Comparison of ENCODE assay signal across 12 cellular contexts in genomic region chrX:40582178-40582577, GRCh38. TPM values are rescaled to one million over a fixed set of nuclear protein-coding genes. Genes with fewer than 3 reads are reported as not detected.
DNase-seq lines count a peak whose midpoint lies in the region; TF ChIP-seq lines count a peak whose summit lies in the region.
"Not testable (repeated sequence)": the region's sequence is repeated elsewhere in the genome, so short reads cannot be mapped to it uniquely, and the experiment has no call there.
"Had no signal": no experiment of that assay in that cellular context is flagged by ENCODE, and none has a peak within 500 bp of the region (broad histone marks: within the 10 kb centered on the region; RNA-seq: fewer than 3 reads in every experiment).

No MANE protein-coding gene starts in this region.

- intact Hi-C loops in CD14-positive monocyte (cut with micrococcal nuclease) = loop anchor here (5.0 to 10.0 kb wide), 2 partner anchors 60 to 63 kb away; partner anchors contain the start of gene CXorf38 (in 1 of the 2)
- intact Hi-C loops in activated T-helper 1 cell treated with anti-CD3 and anti-CD28 coated beads, Interleukin-12 subunit alpha, Interleukin-12 subunit beta, Interleukin-2, Interleukin-4 antibody, amounts not matched to agents 30 ng/mL and 10 ng/mL and 1 ng/mL, durations not matched to agents 14 hours and 24 hours and 36 hours (cut with micrococcal nuclease) = loop anchor here (5.0 to 10.0 kb wide), 2 partner anchors 503 to 750 kb away; partner anchors contain the start of genes DDX3X and USP9X
- intact Hi-C loops in mammary epithelial cell (cut with micrococcal nuclease) = not testable (repeated sequence)

- H3K23ac ChIP-seq in H9 (ENCODE audit: insufficient read length, low read depth, low read length) = not testable (repeated sequence)

- not testable (repeated sequence) for H2BK20ac ChIP-seq in H9 (ENCODE audit: low read depth, low read length, poor library complexity, severe bottlenecking)

- not testable (repeated sequence) for H4K8ac ChIP-seq in H9 (replicated peaks; ENCODE audit: insufficient read length, low read depth, low read length)

- not testable (repeated sequence) for H3K18ac ChIP-seq in H9 (ENCODE audit: insufficient read length, low read depth, low read length)

- not testable (repeated sequence) for H2BK5ac ChIP-seq in H9 (ENCODE audit: insufficient read length, low read length)

- not testable (repeated sequence) for H2BK120ac ChIP-seq in H9 (ENCODE audit: low read depth, low read length, poor library complexity, severe bottlenecking)

- not testable (repeated sequence) for H3K27ac ChIP-seq in H9 (ENCODE audit: insufficient read length, low read depth, low read length); mammary epithelial cell (ENCODE audit: insufficient read depth, low read depth, low read length); iPS-18a (ENCODE audit: low read length); suprapubic skin

- not testable (repeated sequence) for H3T11ph ChIP-seq in H9 (ENCODE audit: low read length)

- dilution Hi-C loops in mammary epithelial cell (cut with HindIII; ENCODE audit: low sequenced_read_pairs) = not testable (repeated sequence)

- CTCF ChIA-PET in mammary epithelial cell (lab: Charles Lee; ENCODE audit: low non-redundant PET) = not testable (repeated sequence)

- TF ChIP-seq EP300 in suprapubic skin (IDR thresholded peaks at IDR 0.05) = not testable (repeated sequence)

- not testable (repeated sequence) for TF ChIP-seq POLR2A in suprapubic skin (IDR thresholded peaks at IDR 0.05)

- not testable (repeated sequence) for H2AFZ ChIP-seq in H9 (ENCODE audit: low read length); mammary epithelial cell (ENCODE audit: low read depth, low read length)

- H2BK12ac ChIP-seq in H9 (ENCODE audit: insufficient read length, low read depth, low read length) = not testable (repeated sequence)

- in situ Hi-C loops in mammary epithelial cell (cut with MboI; ENCODE audit: low sequenced_read_pairs in 2 of 2) = not testable (repeated sequence)

- WGBS in H9 (ENCODE audit: extremely low coverage, insufficient read length, low lambda C conversion rate) = no CpG with 5 or more reads among the region's 13 CpGs
- 89% methylated on average over 13 of the region's 13 CpGs for WGBS in mammary epithelial cell (ENCODE audit: low coverage, missing lambda C conversion rate)
- 93% methylated on average over 13 of the region's 13 CpGs for WGBS in suprapubic skin

- not testable (repeated sequence) for H3K79me2 ChIP-seq in H9 (ENCODE audit: insufficient read depth, low read length)
- peaks cover 46% of the 10 kb centered on the region for H3K79me2 ChIP-seq in mammary epithelial cell (ENCODE audit: insufficient read depth, low read length)

- H3K9me3 Mint-ChIP-seq in CD14-positive monocyte = peaks cover 0 to 20% (median 0%) of the 10 kb centered on the region in 7 donors
- peaks cover 60 to 63% of the 10 kb centered on the region in 2 experiments for H3K9me3 Mint-ChIP-seq in H9
- H3K9me3 Mint-ChIP-seq in T-helper 1 cell treated with Interleukin-12 subunit alpha and Interleukin-12 subunit beta and Interleukin-4 antibody, amounts not matched to agents 30 μg/mL and 1 μg/mL, for 36 hours; activated T-helper 1 cell treated with anti-CD3 and anti-CD28 coated beads, Interleukin-12 subunit alpha, Interleukin-12 subunit beta, Interleukin-2, Interleukin-4 antibody, amounts not matched to agents 30 ng/mL and 10 ng/mL and 1 ng/mL, durations not matched to agents 14 hours and 24 hours and 36 hours: not testable (repeated sequence)
- peaks cover 30% of the 10 kb centered on the region for H3K9me3 Mint-ChIP-seq in nephron progenitor cell

- H3K4ac ChIP-seq in H9 (ENCODE audit: low read depth, low read length) = not testable (repeated sequence)

- H3K36me3 Mint-ChIP-seq in CD14-positive monocyte; H9 (ENCODE audit: insufficient read depth in 1 of 3, low read depth in 3 of 3); T-helper 1 cell treated with Interleukin-12 subunit alpha and Interleukin-12 subunit beta and Interleukin-4 antibody, amounts not matched to agents 30 μg/mL and 1 μg/mL, for 36 hours (ENCODE audit: low read depth); activated T-helper 1 cell treated with anti-CD3 and anti-CD28 coated beads, Interleukin-12 subunit alpha, Interleukin-12 subunit beta, Interleukin-2, Interleukin-4 antibody, amounts not matched to agents 30 ng/mL and 10 ng/mL and 1 ng/mL, durations not matched to agents 14 hours and 24 hours and 36 hours (ENCODE audit: low read depth); nephron progenitor cell (ENCODE audit: low read depth): not testable (repeated sequence)

- H3K79me1 ChIP-seq in H9 (ENCODE audit: insufficient read depth, low read depth, low read length, poor library complexity, severe bottlenecking) = not testable (repeated sequence)

- peak overlapping the region; percentile 88 to 96 (median 93) for H3K27ac Mint-ChIP-seq in CD14-positive monocyte
- not testable (repeated sequence) for H3K27ac Mint-ChIP-seq in H9; T-helper 1 cell treated with Interleukin-12 subunit alpha and Interleukin-12 subunit beta and Interleukin-4 antibody, amounts not matched to agents 30 μg/mL and 1 μg/mL, for 36 hours; activated T-helper 1 cell treated with anti-CD3 and anti-CD28 coated beads, Interleukin-12 subunit alpha, Interleukin-12 subunit beta, Interleukin-2, Interleukin-4 antibody, amounts not matched to agents 30 ng/mL and 10 ng/mL and 1 ng/mL, durations not matched to agents 14 hours and 24 hours and 36 hours; nephron progenitor cell

- not testable (repeated sequence) for H4K5ac ChIP-seq in H9 (ENCODE audit: insufficient read length, low read depth, low read length)

- H3K4me2 ChIP-seq in H9 (ENCODE audit: insufficient read depth, insufficient read length, low read length) (peak overlapping the region; percentile 80), mammary epithelial cell (ENCODE audit: insufficient read depth, low read depth, low read length) (peak overlapping the region; percentile 64)

- H3K9ac ChIP-seq in H9 (ENCODE audit: extremely low read depth, insufficient read length, low read length); mammary epithelial cell (ENCODE audit: insufficient read depth, low read length); iPS-18a (ENCODE audit: low read length): not testable (repeated sequence)

- H2AK5ac ChIP-seq in H9 (ENCODE audit: insufficient read length, low read length) = not testable (repeated sequence)

- H3K4me3 Mint-ChIP-seq in CD14-positive monocyte (peak overlapping the region in 1 of 2 donors; percentile 73), H9 (peak overlapping the region; percentile 78 to 83; a peak in 4 of 5 replicates), nephron progenitor cell (peak overlapping the region; percentile 77)
- H3K4me3 Mint-ChIP-seq in T-helper 1 cell treated with Interleukin-12 subunit alpha and Interleukin-12 subunit beta and Interleukin-4 antibody, amounts not matched to agents 30 μg/mL and 1 μg/mL, for 36 hours = peak overlapping the region; percentile 25
- peak overlapping the region; percentile 81 for H3K4me3 Mint-ChIP-seq in activated T-helper 1 cell treated with anti-CD3 and anti-CD28 coated beads, Interleukin-12 subunit alpha, Interleukin-12 subunit beta, Interleukin-2, Interleukin-4 antibody, amounts not matched to agents 30 ng/mL and 10 ng/mL and 1 ng/mL, durations not matched to agents 14 hours and 24 hours and 36 hours

- H4K91ac ChIP-seq in H9 (ENCODE audit: insufficient read length, low read depth, low read length) = not testable (repeated sequence)

- H3K36me3 ChIP-seq in mammary epithelial cell (ENCODE audit: insufficient read depth, low read length); iPS-18a (ENCODE audit: control insufficient read depth, low read depth, low read length); suprapubic skin: not testable (repeated sequence)

- not testable (repeated sequence) for H3K23me2 ChIP-seq in H9 (ENCODE audit: insufficient read length, low read depth, low read length, poor library complexity, severe bottlenecking)

- not testable (repeated sequence) for H3K9me3 ChIP-seq in H9 (ENCODE audit: control insufficient read depth, low read depth, low read length); mammary epithelial cell (replicated peaks; ENCODE audit: insufficient read depth, low read length); iPS-18a (ENCODE audit: control insufficient read depth, low read depth, low read length); suprapubic skin

- peaks cover 0 to 53% (median 0%) of the 10 kb centered on the region in 3 donors for H3K27me3 Mint-ChIP-seq in CD14-positive monocyte (ENCODE audit: low read depth in 3 of 3)
- not testable (repeated sequence) for H3K27me3 Mint-ChIP-seq in H9 (ENCODE audit: low read depth); T-helper 1 cell treated with Interleukin-12 subunit alpha and Interleukin-12 subunit beta and Interleukin-4 antibody, amounts not matched to agents 30 μg/mL and 1 μg/mL, for 36 hours (ENCODE audit: low read depth); activated T-helper 1 cell treated with anti-CD3 and anti-CD28 coated beads, Interleukin-12 subunit alpha, Interleukin-12 subunit beta, Interleukin-2, Interleukin-4 antibody, amounts not matched to agents 30 ng/mL and 10 ng/mL and 1 ng/mL, durations not matched to agents 14 hours and 24 hours and 36 hours (ENCODE audit: insufficient read depth); nephron progenitor cell (ENCODE audit: low read depth, poor library complexity)

- peaks cover 49% of the 10 kb centered on the region for H3K4me1 Mint-ChIP-seq in CD14-positive monocyte
- H3K4me1 Mint-ChIP-seq in H9 = not testable (repeated sequence)
- peaks cover 12% of the 10 kb centered on the region for H3K4me1 Mint-ChIP-seq in T-helper 1 cell treated with Interleukin-12 subunit alpha and Interleukin-12 subunit beta and Interleukin-4 antibody, amounts not matched to agents 30 μg/mL and 1 μg/mL, for 36 hours (ENCODE audit: low read depth)
- H3K4me1 Mint-ChIP-seq in activated T-helper 1 cell treated with anti-CD3 and anti-CD28 coated beads, Interleukin-12 subunit alpha, Interleukin-12 subunit beta, Interleukin-2, Interleukin-4 antibody, amounts not matched to agents 30 ng/mL and 10 ng/mL and 1 ng/mL, durations not matched to agents 14 hours and 24 hours and 36 hours (ENCODE audit: low read depth) = peaks cover 25% of the 10 kb centered on the region
- H3K4me1 Mint-ChIP-seq in nephron progenitor cell = peaks cover 10% of the 10 kb centered on the region

- H3K27me3 ChIP-seq in H9 (ENCODE audit: insufficient read depth, low read length); mammary epithelial cell (ENCODE audit: insufficient read depth, low read length); iPS-18a (ENCODE audit: control insufficient read depth, insufficient read depth, low read length); suprapubic skin: not testable (repeated sequence)

- H2BK15ac ChIP-seq in H9 (ENCODE audit: low read depth, low read length) = not testable (repeated sequence)

- not testable (repeated sequence) for BruUV-seq in mammary epithelial cell (replicated peaks; lab: Mats Ljungman, UMichigan)

- not testable (repeated sequence) for TF ChIP-seq CTCF in CD14-positive monocyte (IDR thresholded peaks at IDR 0.05); H9 (conservative IDR thresholded peaks at IDR 0.05); mammary epithelial cell (conservative IDR thresholded peaks at IDR 0.05 in 1 of 2, IDR thresholded peaks at IDR 0.05 in 1 of 2; ENCODE audit: extremely low read depth in 1 of 2, insufficient read depth in 1 of 2, low read depth in 1 of 2, low read length in 2 of 2); nephron progenitor cell (IDR thresholded peaks at IDR 0.05); suprapubic skin (IDR thresholded peaks at IDR 0.05)

- not testable (repeated sequence) for DNase-seq in CD14-positive monocyte (ENCODE audit: low spot score); H9; activated T-helper 1 cell treated with anti-CD3 and anti-CD28 coated beads, Interleukin-12 subunit alpha, Interleukin-12 subunit beta, Interleukin-2, Interleukin-4 antibody, amounts not matched to agents 30 ng/mL and 10 ng/mL and 1 ng/mL, durations not matched to agents 14 hours and 24 hours and 36 hours (ENCODE audit: low spot score); mammary epithelial cell; nephron progenitor cell; suprapubic skin (ENCODE audit: low spot score in 2 of 2)

- H3K4me3 ChIP-seq in mammary epithelial cell (replicated peaks in 1 of 3; ENCODE audit: insufficient read depth in 1 of 3, low read depth in 2 of 3, low read length in 3 of 3) = not testable (repeated sequence)
- H3K4me3 ChIP-seq in iPS-18a (ENCODE audit: low read length) (peak overlapping the region; percentile 66), suprapubic skin (peak overlapping the region; percentile 83)

- H4K20me1 ChIP-seq in H9 (ENCODE audit: control insufficient read depth, insufficient read depth, insufficient read length); mammary epithelial cell (ENCODE audit: insufficient read depth, low read length): not testable (repeated sequence)

- not testable (repeated sequence) for H3K56ac ChIP-seq in H9 (ENCODE audit: insufficient read length, low read depth, low read length)

- H3K4me1 ChIP-seq in H9 (ENCODE audit: insufficient read depth, low read length); mammary epithelial cell (ENCODE audit: insufficient read depth, low read length); iPS-18a (ENCODE audit: control insufficient read depth, low read depth, low read length); suprapubic skin: not testable (repeated sequence)

- H3K14ac ChIP-seq in H9 (ENCODE audit: insufficient read depth, low read length) = not testable (repeated sequence)

RNA-seq across cellular contexts. Expression of gene ATP6AP2, which starts 1.4 kb away (rescaled TPM):
- 100 to 1,000 TPM; 430 to 497 TPM for polyA plus RNA-seq in CD14-positive monocyte
- total RNA-seq in H9 (2021) = 67.5 and 68.3 TPM in 2 replicates
- total RNA-seq in activated T-helper 1 cell treated with anti-CD3 and anti-CD28 coated beads, Interleukin-12 subunit alpha, Interleukin-12 subunit beta, Interleukin-2, Interleukin-4 antibody, amounts not matched to agents 30 ng/mL and 10 ng/mL and 1 ng/mL, durations not matched to agents 14 hours and 24 hours and 36 hours = 65.4 and 67.1 TPM in 2 replicates
- 100 to 1,000 TPM in 1 of 2 donors, 10 to 100 TPM in 1; 99.4 to 154 TPM for total RNA-seq in mammary epithelial cell
- polyA plus RNA-seq in mammary epithelial cell = 145 TPM
- polyA minus RNA-seq in mammary epithelial cell = 63.8 TPM
- total RNA-seq in suprapubic skin = 100 to 1,000 TPM in 2 of 4 donors, 10 to 100 TPM in 2; 76.8 to 112 (median 99.0) TPM

RNA-seq across cellular contexts. Expression of gene MPC1L, which starts 41.0 kb away (rescaled TPM):
- polyA plus RNA-seq in CD14-positive monocyte (not detected), mammary epithelial cell (not detected)
- total RNA-seq in H9 (2021) (not detected in 2 replicates), mammary epithelial cell (not detected), suprapubic skin (not detected)
- total RNA-seq in activated T-helper 1 cell treated with anti-CD3 and anti-CD28 coated beads, Interleukin-12 subunit alpha, Interleukin-12 subunit beta, Interleukin-2, Interleukin-4 antibody, amounts not matched to agents 30 ng/mL and 10 ng/mL and 1 ng/mL, durations not matched to agents 14 hours and 24 hours and 36 hours = not detected in 2 replicates
- polyA minus RNA-seq in mammary epithelial cell = not detected
- total RNA-seq: esophagus squamous epithelium, IMR-90, left ventricle myocardium superior, subcutaneous adipose tissue had no signal
- polyA plus RNA-seq: IMR-90 had no signal
